Comparison of ENCODE assay signal across 9 cellular contexts in genomic region chr16:28823719-28824547, GRCh38. TPM values are rescaled to one million over a fixed set of nuclear protein-coding genes. Genes with fewer than 3 reads are reported as not detected.
DNase-seq lines count a peak whose midpoint lies in the region; ATAC-seq, FAIRE-seq and TF ChIP-seq lines count a peak whose summit lies in the region.
"Had no signal": no experiment of that assay in that cellular context is flagged by ENCODE, and none has a peak within 500 bp of the region (broad histone marks: within the 10 kb centered on the region; RNA-seq: fewer than 3 reads in every experiment).

No MANE protein-coding gene starts in this region.

- H3K27ac ChIP-seq in keratinocyte (ENCODE audit: control insufficient read depth, insufficient read depth, low read length) = peak overlapping the region; percentile 88

- no peaks in the 10 kb centered on the region for H3K9me3 ChIP-seq in keratinocyte (ENCODE audit: control insufficient read depth, low read depth, low read length)

- FAIRE-seq in keratinocyte (lab: Jason Lieb, UNC) = no peak
- FAIRE-seq: TTC549 had no signal

- H4K20me1 ChIP-seq in keratinocyte (ENCODE audit: control insufficient read depth, extremely low read depth, insufficient read depth, low read length) = peaks cover 5% of the 10 kb centered on the region

- peak overlapping the region; percentile 96 for H3K4me3 Mint-ChIP-seq in central memory CD8-positive, alpha-beta T cell

- H3K9me1 ChIP-seq in keratinocyte (ENCODE audit: control insufficient read depth, extremely low read depth, insufficient read depth, low read length) = no peaks in the 10 kb centered on the region

- peak overlapping the region; percentile 47 for H2AFZ ChIP-seq in keratinocyte (ENCODE audit: control insufficient read depth, low read length)

- no peaks in the 10 kb centered on the region for H3K27me3 Mint-ChIP-seq in central memory CD8-positive, alpha-beta T cell

- H3K9me3 Mint-ChIP-seq in central memory CD8-positive, alpha-beta T cell = no peaks in the 10 kb centered on the region

- peaks cover 53% of the 10 kb centered on the region for H3K79me2 ChIP-seq in keratinocyte (ENCODE audit: control insufficient read depth, insufficient read depth, low read length)

- dilution Hi-C loops in keratinocyte (cut with MboI; ENCODE audit: extremely low pct_ligation_motif_present, low sequenced_read_pairs) = no loop called here

- H3K27ac Mint-ChIP-seq in central memory CD8-positive, alpha-beta T cell (ENCODE audit: low read depth) = peak overlapping the region; percentile 99

- peaks cover 32% of the 10 kb centered on the region for H3K4me1 Mint-ChIP-seq in central memory CD8-positive, alpha-beta T cell

- H3K36me3 Mint-ChIP-seq in central memory CD8-positive, alpha-beta T cell (ENCODE audit: insufficient read depth) = peaks cover 60% of the 10 kb centered on the region

- peak overlapping the region; percentile 98 for H3K9ac ChIP-seq in keratinocyte (ENCODE audit: control insufficient read depth, extremely low read depth, insufficient read depth, low read length)

- peaks cover 22% of the 10 kb centered on the region for H3K4me1 ChIP-seq in keratinocyte (ENCODE audit: control insufficient read depth, extremely low read depth, insufficient read depth, low read length)

- H3K36me3 ChIP-seq in keratinocyte (ENCODE audit: control insufficient read depth in 2 of 2, extremely low read depth in 1 of 2, insufficient read depth in 2 of 2, low read length in 2 of 2) = peaks cover 17 to 31% of the 10 kb centered on the region in 2 experiments

- ATAC-seq in GM19043 (IDR thresholded peaks at IDR 0.05; ENCODE audit: low read depth, unreplicated experiment) (peak; percentile 65), HG03354 (IDR thresholded peaks at IDR 0.05; ENCODE audit: poor library complexity, severe bottlenecking, unreplicated experiment) (peak; percentile 69)
- ATAC-seq in activated CD4-positive, CD25-positive, alpha-beta regulatory T cell treated with anti-CD3 and anti-CD28 coated beads, Interleukin-2, amount 50 U/mL, for 24 hours = peak; percentile 70
- ATAC-seq in central memory CD8-positive, alpha-beta T cell (replicated peaks; ENCODE audit: extremely low read depth, poor library complexity, severe bottlenecking) = peak; percentile 53

- TF ChIP-seq CTCF in keratinocyte (optimal IDR thresholded peaks at IDR 0.05 in 1 of 3, IDR thresholded peaks at IDR 0.05 in 1 of 3, conservative IDR thresholded peaks at IDR 0.05 in 1 of 3; ENCODE audit: extremely low read depth in 1 of 3, insufficient read depth in 2 of 3, low read length in 3 of 3) = peak in 2 of 3 experiments; percentile 32 to 42

- H3K4me2 ChIP-seq in keratinocyte (ENCODE audit: control insufficient read depth, extremely low read depth, insufficient read depth, low read depth, low read length) = peak overlapping the region; percentile 96

- peak overlapping the region; percentile 89 to 99 (median 95) for H3K4me3 ChIP-seq in keratinocyte (ENCODE audit: control insufficient read depth in 2 of 3, extremely low read depth in 1 of 3, insufficient read depth in 2 of 3, low read depth in 1 of 3, low read length in 3 of 3)

- DNase-seq in AML-193 (lab: John Stamatoyannopoulos, UW) = peak; percentile 82 to 89
- DNase-seq in NCI-H446 (lab: John Stamatoyannopoulos, UW) = peak; percentile 89 to 93
- DNase-seq in central memory CD8-positive, alpha-beta T cell (ENCODE audit: low spot score in 2 of 2) = peak; percentile 89 to 93
- peak; percentile 81 for DNase-seq in keratinocyte (ENCODE audit: low read depth, low spot score)
- DNase-seq in stimulated activated CD4-positive, alpha-beta T cell treated with anti-CD3 and anti-CD28 coated beads, Interleukin-12 subunit alpha, Interleukin-12 subunit beta, amount 100 ng/mL, for 4 hours = peak; percentile 95

- H3K27me3 ChIP-seq in keratinocyte (ENCODE audit: control insufficient read depth, extremely low read depth, insufficient read depth, low read length) = no peaks in the 10 kb centered on the region

RNA-seq across cellular contexts. Expression of gene ATXN2L, which starts 1.1 kb away (rescaled TPM):
- polyA plus RNA-seq in keratinocyte = 10.5 to 28.1 TPM (median 11.8 TPM) in 3 replicates
- polyA plus RNA-seq in keratinocyte (2011; ENCODE audit: low read depth) = 46.3 TPM
- polyA plus RNA-seq in keratinocyte (2011; cell fraction: cytosol; rRNA removed) = 20.9 and 35.7 TPM in 2 replicates
- polyA plus RNA-seq in keratinocyte (2011; cell fraction: nucleus; rRNA removed) = 89.7 and 115 TPM in 2 replicates
- polyA plus RNA-seq in keratinocyte (2012; ENCODE audit: low replicate concordance) = 69.0 and 70.4 TPM in 2 replicates
- 12.0 to 101 TPM (median 27.9 TPM) in 3 replicates for polyA minus RNA-seq in keratinocyte
- 51.4 TPM for polyA minus RNA-seq in keratinocyte (2011; cell fraction: cytosol; rRNA and poly(A)+ RNA removed)
- 42.2 and 54.4 TPM in 2 replicates for polyA minus RNA-seq in keratinocyte (2011; cell fraction: nucleus; rRNA and poly(A)+ RNA removed)

RNA-seq across cellular contexts. Expression of gene TUFM, which starts 22.2 kb away (rescaled TPM):
- polyA plus RNA-seq in keratinocyte = 104 to 145 TPM (median 134 TPM) in 3 replicates
- 94.7 TPM for polyA plus RNA-seq in keratinocyte (2011; ENCODE audit: low read depth)
- polyA plus RNA-seq in keratinocyte (2011; cell fraction: cytosol; rRNA removed) = 70.1 and 121 TPM in 2 replicates
- polyA plus RNA-seq in keratinocyte (2011; cell fraction: nucleus; rRNA removed) = 238 and 243 TPM in 2 replicates
- 152 and 174 TPM in 2 replicates for polyA plus RNA-seq in keratinocyte (2012; ENCODE audit: low replicate concordance)
- polyA minus RNA-seq in keratinocyte = 42.7 to 146 TPM (median 71.6 TPM) in 3 replicates
- 79.0 TPM for polyA minus RNA-seq in keratinocyte (2011; cell fraction: cytosol; rRNA and poly(A)+ RNA removed)
- 46.2 and 50.9 TPM in 2 replicates for polyA minus RNA-seq in keratinocyte (2011; cell fraction: nucleus; rRNA and poly(A)+ RNA removed)

RNA-seq across cellular contexts. Expression of gene SH2B1, which starts 39.7 kb away (rescaled TPM):
- 10.5 to 17.9 TPM (median 15.7 TPM) in 3 replicates for polyA plus RNA-seq in keratinocyte
- polyA plus RNA-seq in keratinocyte (2011; ENCODE audit: low read depth) = 2.9 TPM
- polyA plus RNA-seq in keratinocyte (2011; cell fraction: cytosol; rRNA removed) = 11.4 and 15.2 TPM in 2 replicates
- polyA plus RNA-seq in keratinocyte (2011; cell fraction: nucleus; rRNA removed) = 55.4 and 62.4 TPM in 2 replicates
- polyA plus RNA-seq in keratinocyte (2012; ENCODE audit: low replicate concordance) = 15.1 and 19.4 TPM in 2 replicates
- polyA minus RNA-seq in keratinocyte = 11.3 to 31.5 TPM (median 14.2 TPM) in 3 replicates
- polyA minus RNA-seq in keratinocyte (2011; cell fraction: cytosol; rRNA and poly(A)+ RNA removed) = 19.4 TPM
- 11.3 and 17.5 TPM in 2 replicates for polyA minus RNA-seq in keratinocyte (2011; cell fraction: nucleus; rRNA and poly(A)+ RNA removed)

RNA-seq across cellular contexts. Expression of gene ATP2A1, which starts 54.4 kb away (rescaled TPM):
- polyA plus RNA-seq in keratinocyte = 0.12 to 0.48 TPM (median 0.29 TPM) in 3 replicates
- polyA plus RNA-seq in keratinocyte (2011; ENCODE audit: low read depth) = 0.81 TPM
- polyA plus RNA-seq in keratinocyte (2011; cell fraction: cytosol; rRNA removed) = 0.03 and 0.06 TPM in 2 replicates
- 2.5 and 4.2 TPM in 2 replicates for polyA plus RNA-seq in keratinocyte (2011; cell fraction: nucleus; rRNA removed)
- 1.8 and 1.9 TPM in 2 replicates for polyA plus RNA-seq in keratinocyte (2012; ENCODE audit: low replicate concordance)
- 0.23 to 0.48 TPM (median 0.33 TPM) in 3 replicates for polyA minus RNA-seq in keratinocyte
- not detected for polyA minus RNA-seq in keratinocyte (2011; cell fraction: cytosol; rRNA and poly(A)+ RNA removed)
- 0.42 and 1.3 TPM in 2 replicates for polyA minus RNA-seq in keratinocyte (2011; cell fraction: nucleus; rRNA and poly(A)+ RNA removed)

Comparison
In these comparisons a context has a peak if more than half of its experiments do, and no peak if none do; other contexts are left out.
1. Peak in every context shown above with its lines: DNase-seq, ATAC-seq, H3K4me3 ChIP-seq and H3K27ac ChIP-seq.